In genomic region chr7:49166441-49166840, GRCh38 we compare ENCODE assay signal across 13 cellular contexts.
DNase-seq lines count a peak whose midpoint lies in the region; ATAC-seq and TF ChIP-seq lines count a peak whose summit lies in the region.
"Had no signal": no experiment of that assay in that cellular context is flagged by ENCODE, and none has a peak within 500 bp of the region (broad histone marks: within the 10 kb centered on the region; RNA-seq: fewer than 3 reads in every experiment).

No MANE protein-coding gene starts in this region.

- intact Hi-C loops in dorsolateral prefrontal cortex (cut with DNase I) = no loop called here

- no peak for DNase-seq in DND-41
- DNase-seq in Karpas-422 = peak; percentile 63
- peak; percentile 1 for DNase-seq in SK-N-DZ (ENCODE audit: low spot score)
- DNase-seq in iPS-NIHi11 (ENCODE audit: low spot score) = peak; percentile 8
- no peak for DNase-seq in GM20000 (ENCODE audit: low spot score)
- DNase-seq in dorsolateral prefrontal cortex = no peak
- DNase-seq in activated CD8-positive, alpha-beta memory T cell treated with anti-CD3 and anti-CD28 coated beads, Interleukin-2, amount 50 U/mL, for 48 hours = no peak
- no peak for DNase-seq in activated CD4-positive, CD25-positive, alpha-beta regulatory T cell (lab: John Stamatoyannopoulos, UW)
- DNase-seq: activated CD4-positive, alpha-beta T cell treated with anti-CD3 and anti-CD28 coated beads for 4 hours; activated effector memory CD4-positive, alpha-beta T cell treated with Interleukin-2 at 50 U/mL for 16 hours; left ventricle myocardium superior; NCI-H1417 treated with DMSO at 0.1 percent for 48 hours; occipital lobe had no signal

- no peak for ATAC-seq in DND-41 (ENCODE audit: insufficient read depth, low read depth)
- ATAC-seq: left ventricle myocardium superior had no signal

- no peak overlapping the region for H3K27ac ChIP-seq in DND-41 (ENCODE audit: low read length)
- no peak overlapping the region for H3K27ac ChIP-seq in Karpas-422 (ENCODE audit: low read length)
- H3K27ac ChIP-seq in dorsolateral prefrontal cortex = no peak overlapping the region

- no peaks in the 10 kb centered on the region for H3K4me1 ChIP-seq in DND-41 (ENCODE audit: insufficient read depth, low read length)
- H3K4me1 ChIP-seq in Karpas-422 (ENCODE audit: low read length) = no peaks in the 10 kb centered on the region

- H3K79me2 ChIP-seq in DND-41 (ENCODE audit: insufficient read depth, low read length) = no peaks in the 10 kb centered on the region
- no peaks in the 10 kb centered on the region for H3K79me2 ChIP-seq in Karpas-422 (ENCODE audit: low read length)

- H3K36me3 ChIP-seq in DND-41 (ENCODE audit: insufficient read depth, low read length) = no peaks in the 10 kb centered on the region
- H3K36me3 ChIP-seq in Karpas-422 (ENCODE audit: insufficient read depth, low read length) = no peaks in the 10 kb centered on the region

- H3K9me2 ChIP-seq in Karpas-422 (replicated peaks; ENCODE audit: insufficient read depth, low read length) = no peaks in the 10 kb centered on the region

- H3K9me3 ChIP-seq in DND-41 (ENCODE audit: insufficient read depth, low read length, severe bottlenecking) = no peaks in the 10 kb centered on the region
- H3K9me3 ChIP-seq in Karpas-422 (ENCODE audit: low read length) = no peaks in the 10 kb centered on the region

- H4K20me1 ChIP-seq in DND-41 (ENCODE audit: insufficient read depth, low read length) = no peaks in the 10 kb centered on the region
- no peaks in the 10 kb centered on the region for H4K20me1 ChIP-seq in Karpas-422 (ENCODE audit: insufficient read depth, low read depth, low read length)

- peak; percentile 43 for TF ChIP-seq CTCF in DND-41 (IDR thresholded peaks at IDR 0.05; ENCODE audit: borderline replicate concordance, extremely low read depth, low read length, poor library complexity, severe bottlenecking)
- no peak for TF ChIP-seq CTCF in GM20000 (IDR thresholded peaks at IDR 0.05; ENCODE audit: extremely low read depth, missing control alignments)
- no peak for TF ChIP-seq CTCF in dorsolateral prefrontal cortex (IDR thresholded peaks at IDR 0.05 in 54 of 56, conservative IDR thresholded peaks at IDR 0.05 in 2 of 56; ENCODE audit: low read depth in 1 of 56, partially characterized antibody in 56 of 56)

- H3K4me2 ChIP-seq in DND-41 (ENCODE audit: insufficient read depth, low read length) (no peak overlapping the region), Karpas-422 (ENCODE audit: low read depth, low read length, poor library complexity, severe bottlenecking) (no peak overlapping the region)

- H2AFZ ChIP-seq in DND-41 (ENCODE audit: low read depth, low read length) = no peak overlapping the region
- no peak overlapping the region for H2AFZ ChIP-seq in Karpas-422 (ENCODE audit: low read length)

- H3K27me3 ChIP-seq in DND-41 (ENCODE audit: insufficient read depth, low read length, poor library complexity) = no peaks in the 10 kb centered on the region
- no peaks in the 10 kb centered on the region for H3K27me3 ChIP-seq in Karpas-422 (ENCODE audit: low read length)
- no peaks in the 10 kb centered on the region for H3K27me3 ChIP-seq in dorsolateral prefrontal cortex

- H3K4me3 ChIP-seq in DND-41 (ENCODE audit: low read depth in 1 of 2, low read length in 2 of 2) (no peak overlapping the region), Karpas-422 (ENCODE audit: low read length) (no peak overlapping the region), dorsolateral prefrontal cortex (no peak overlapping the region)

- H3K9ac ChIP-seq in DND-41 (ENCODE audit: low read depth, low read length) = no peak overlapping the region
- H3K9ac ChIP-seq in Karpas-422 (ENCODE audit: low read length) = no peak overlapping the region

Comparison
In these comparisons a context has a peak if more than half of its experiments do, and no peak if none do; other contexts are left out.
1. DNase-seq: peak in Karpas-422 (single experiment), SK-N-DZ (single experiment) and iPS-NIHi11 (single experiment); none in DND-41 (single experiment), GM20000 (single experiment), dorsolateral prefrontal cortex (0 of 10), activated CD8-positive, alpha-beta memory T cell treated with anti-CD3 and anti-CD28 coated beads, Interleukin-2, amount 50 U/mL, for 48 hours (single experiment) and activated CD4-positive, CD25-positive, alpha-beta regulatory T cell (0 of 4).